12 cellular contexts compared by ENCODE assay signal in the genomic region with DNA sequence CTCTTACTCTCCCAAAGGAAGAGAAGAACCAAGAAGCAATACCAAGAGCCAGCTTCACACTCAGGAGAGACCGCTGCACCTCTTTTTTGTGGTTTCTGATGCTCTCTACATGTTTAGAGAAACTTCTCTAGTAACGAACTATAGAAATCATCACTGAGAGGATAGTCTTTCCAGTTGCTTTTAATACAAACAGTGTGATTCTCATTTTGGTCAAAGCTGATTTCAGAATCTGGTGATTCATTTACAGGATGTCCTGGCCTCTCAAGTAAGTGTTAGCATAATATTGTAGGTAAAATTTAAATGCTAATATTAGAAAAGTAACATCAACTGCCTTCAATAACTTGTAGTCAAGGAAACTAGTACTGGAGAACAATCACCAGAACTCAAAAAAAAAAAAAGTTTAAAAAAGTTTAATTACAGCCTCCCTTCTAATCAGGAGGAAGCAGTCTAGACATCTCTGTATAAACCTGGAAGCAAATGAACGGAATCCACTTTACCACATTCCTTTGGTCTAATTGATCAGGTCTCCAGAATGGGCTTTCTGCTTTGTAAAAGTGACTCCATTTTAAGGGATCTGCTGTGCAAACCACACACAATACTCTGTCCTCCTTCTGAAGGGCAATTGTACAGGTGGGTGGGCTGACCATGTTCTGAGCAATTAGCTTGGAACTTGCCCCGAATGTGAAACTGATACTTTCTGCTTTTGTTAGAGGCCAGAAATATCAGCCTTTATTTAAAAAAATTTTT. TPM values are rescaled to one million over a fixed set of nuclear protein-coding genes. Genes with fewer than 3 reads are reported as not detected.
DNase-seq lines count a peak whose midpoint lies in the region; TF ChIP-seq lines count a peak whose summit lies in the region.
"Had no signal": no experiment of that assay in that cellular context is flagged by ENCODE, and none has a peak within 500 bp of the region (broad histone marks: within the 10 kb centered on the region; RNA-seq: fewer than 3 reads in every experiment).

No MANE protein-coding gene starts in this region.

- peaks cover 37% of the 10 kb centered on the region for H3K4me1 Mint-ChIP-seq in MCF 10A (ENCODE audit: insufficient read depth, unreplicated experiment)
- peaks cover 6 to 29% (median 14%) of the 10 kb centered on the region in 4 donors for H3K4me1 Mint-ChIP-seq in CD4-positive, alpha-beta memory T cell

- POLR2A ChIA-PET in MCF 10A (lab: Yijun Ruan, JAX), result interaction anchor here (0.8 to 5.1 kb wide), 15 partner anchors 11 to 532 kb away, joined by 3 to 86 read pairs (median 7); a partner anchor contains a TSS
- POLR2A ChIA-PET in CD4-positive, alpha-beta memory T cell (lab: Charles Lee; ENCODE audit: partially characterized antibody), result no interaction called here

- CTCF ChIA-PET in MCF 10A (lab: Yijun Ruan, JAX), result interaction anchor here (0.6 to 3.0 kb wide), 8 partner anchors 17 to 1264 kb away, joined by 3 to 15 read pairs (median 4); no protein-coding TSS in a partner anchor
- CTCF ChIA-PET in CD4-positive, alpha-beta memory T cell (lab: Charles Lee; ENCODE audit: partially characterized antibody), result no interaction called here

- peaks cover 30 to 54% of the 10 kb centered on the region in 2 donors for H3K4me1 ChIP-seq in thyroid gland
- peaks cover 19% of the 10 kb centered on the region for H3K4me1 ChIP-seq in CD4-positive, alpha-beta memory T cell (ENCODE audit: insufficient read depth, low read length)

- peak overlapping the region; percentile 12 to 81 (median 41) for H3K27ac ChIP-seq in thyroid gland
- H3K27ac ChIP-seq in CD4-positive, alpha-beta memory T cell (ENCODE audit: low read depth, low read length), result no peak overlapping the region

- peak; percentile 25 for DNase-seq in Jurkat, Clone E6-1 (ENCODE audit: low read depth, low spot score)
- DNase-seq in MCF 10A (ENCODE audit: unreplicated experiment) (no peak), kidney epithelial cell (ENCODE audit: low read depth) (no peak), thyroid gland (no peak), head of caudate nucleus (no peak), CD1c-positive myeloid dendritic cell (ENCODE audit: extremely low spot score) (no peak)
- DNase-seq in CD4-positive, alpha-beta memory T cell, result no peak
- DNase-seq in activated effector memory CD4-positive, alpha-beta T cell treated with anti-CD3 and anti-CD28 coated beads, Interleukin-2, amount 50 U/mL, for 16 hours, result no peak
- DNase-seq: activated CD4-positive, alpha-beta T cell treated with anti-CD3 and anti-CD28 coated beads for 4 hours; activated naive CD4-positive, alpha-beta T cell treated with anti-CD3 and anti-CD28 coated beads for 36 hours; GDM1; NCI-H1694 had no signal

- H3K4me3 ChIP-seq in Jurkat, Clone E6-1 (ENCODE audit: low read length), result no peak overlapping the region
- H3K4me3 ChIP-seq in kidney epithelial cell (ENCODE audit: low read depth, low read length) (peak overlapping the region; percentile 90), thyroid gland (replicated peaks in 1 of 3) (no peak overlapping the region)
- no peak overlapping the region for H3K4me3 ChIP-seq in CD4-positive, alpha-beta memory T cell (ENCODE audit: low read length in 2 of 2)

- intact Hi-C loops in MCF 10A (cut with micrococcal nuclease) (loop anchor here (5.0 kb wide), 2 partner anchors 53 to 147 kb away; no protein-coding TSS in a partner anchor), thyroid gland (cut with DNase I) (loop anchor here (10.0 kb wide), 1 partner anchor 55 kb away; no protein-coding TSS in a partner anchor), head of caudate nucleus (cut with DNase I) (no loop called here)
- intact Hi-C loops in CD4-positive, alpha-beta memory T cell (cut with micrococcal nuclease), result no loop called here

- peaks cover 2% of the 10 kb centered on the region for H3K36me3 ChIP-seq in kidney epithelial cell (ENCODE audit: control insufficient read depth, insufficient read depth, low read length)
- H3K36me3 ChIP-seq in thyroid gland, result peaks cover 0 to 4% of the 10 kb centered on the region in 2 donors
- H3K36me3 ChIP-seq in CD4-positive, alpha-beta memory T cell (ENCODE audit: insufficient read depth, low read length), result no peaks in the 10 kb centered on the region

- TF ChIP-seq CTCF in MCF 10A (IDR thresholded peaks at IDR 0.05; ENCODE audit: unreplicated experiment) (no peak), kidney epithelial cell (IDR thresholded peaks at IDR 0.05; ENCODE audit: insufficient read depth, low read length, poor library complexity, severe bottlenecking) (no peak), thyroid gland (IDR thresholded peaks at IDR 0.05) (no peak)

- H3K27ac Mint-ChIP-seq in MCF 10A (ENCODE audit: low read depth, unreplicated experiment), result peak overlapping the region; percentile 83
- no peak overlapping the region for H3K27ac Mint-ChIP-seq in CD4-positive, alpha-beta memory T cell
- H3K27ac Mint-ChIP-seq: activated naive CD4-positive, alpha-beta T cell treated with anti-CD3 and anti-CD28 coated beads for 36 hours had no signal

- H3K9me3 ChIP-seq in thyroid gland, result no peaks in the 10 kb centered on the region
- no peaks in the 10 kb centered on the region for H3K9me3 ChIP-seq in CD4-positive, alpha-beta memory T cell (ENCODE audit: control insufficient read depth in 1 of 2, low read length in 2 of 2)

- H3K9me3 Mint-ChIP-seq in MCF 10A (ENCODE audit: unreplicated experiment), result no peaks in the 10 kb centered on the region
- peaks cover 0 to 5% (median 0%) of the 10 kb centered on the region in 8 donors for H3K9me3 Mint-ChIP-seq in CD4-positive, alpha-beta memory T cell
- H3K9me3 Mint-ChIP-seq: activated naive CD4-positive, alpha-beta T cell treated with anti-CD3 and anti-CD28 coated beads for 36 hours had no signal

- peaks cover 77% of the 10 kb centered on the region for H3K36me3 Mint-ChIP-seq in MCF 10A (ENCODE audit: insufficient read depth, unreplicated experiment)
- H3K36me3 Mint-ChIP-seq in CD4-positive, alpha-beta memory T cell, result no peaks in the 10 kb centered on the region

- peak overlapping the region; percentile 86 for H3K4me3 Mint-ChIP-seq in MCF 10A (ENCODE audit: unreplicated experiment)
- H3K4me3 Mint-ChIP-seq in CD4-positive, alpha-beta memory T cell, result no peak overlapping the region

- H3K27me3 Mint-ChIP-seq in MCF 10A (ENCODE audit: insufficient read depth, unreplicated experiment), result no peaks in the 10 kb centered on the region
- peaks cover 31 to 34% of the 10 kb centered on the region in 2 donors for H3K27me3 Mint-ChIP-seq in CD4-positive, alpha-beta memory T cell

- no peaks in the 10 kb centered on the region for H3K27me3 ChIP-seq in kidney epithelial cell (ENCODE audit: control insufficient read depth, insufficient read depth, low read length)
- no peaks in the 10 kb centered on the region for H3K27me3 ChIP-seq in thyroid gland
- H3K27me3 ChIP-seq in CD4-positive, alpha-beta memory T cell (ENCODE audit: insufficient read depth, low read length), result peaks cover 11% of the 10 kb centered on the region

- no TSS peak for BruUV-seq in MCF 10A (replicated peaks; lab: Mats Ljungman, UMichigan)

- TF ChIP-seq POLR2A in thyroid gland (IDR thresholded peaks at IDR 0.05), result no peak

- WGBS in thyroid gland, 2 donors, result 78 to 82% methylated on average over 4 of the region's 4 CpGs

RNA-seq across cellular contexts. Expression of a gene that starts 3.0 kb away (rescaled TPM):
- 20.0 TPM for polyA plus RNA-seq in Jurkat, Clone E6-1 (2012; ENCODE audit: insufficient read depth, insufficient read length)
- total RNA-seq in MCF 10A (2022) (199 and 275 TPM in 2 replicates), kidney epithelial cell (245 and 264 TPM in 2 replicates), thyroid gland (100 to 1,000 TPM; 103 to 112 (median 106) TPM)
- not detected for total RNA-seq in CD4-positive, alpha-beta memory T cell
- under 1 TPM in 1 of 2 donors, not detected in 1; 0.95 TPM for polyA plus RNA-seq in CD4-positive, alpha-beta memory T cell

Comparison
In these comparisons a context has a peak if more than half of its experiments do, and no peak if none do; other contexts are left out.
1. RNA of a gene that starts 3.0 kb away (total RNA-seq): 199 to 275 TPM in MCF 10A, 245 to 264 TPM in kidney epithelial cell and 103 to 112 TPM in thyroid gland; not detected in CD4-positive, alpha-beta memory T cell; every median in the first group is over 10 times any median in the second.
2. intact Hi-C loops: an anchor here in MCF 10A (5.0 kb wide) and thyroid gland (10.0 kb wide); none called in head of caudate nucleus and CD4-positive, alpha-beta memory T cell.